In the genomic region with DNA sequence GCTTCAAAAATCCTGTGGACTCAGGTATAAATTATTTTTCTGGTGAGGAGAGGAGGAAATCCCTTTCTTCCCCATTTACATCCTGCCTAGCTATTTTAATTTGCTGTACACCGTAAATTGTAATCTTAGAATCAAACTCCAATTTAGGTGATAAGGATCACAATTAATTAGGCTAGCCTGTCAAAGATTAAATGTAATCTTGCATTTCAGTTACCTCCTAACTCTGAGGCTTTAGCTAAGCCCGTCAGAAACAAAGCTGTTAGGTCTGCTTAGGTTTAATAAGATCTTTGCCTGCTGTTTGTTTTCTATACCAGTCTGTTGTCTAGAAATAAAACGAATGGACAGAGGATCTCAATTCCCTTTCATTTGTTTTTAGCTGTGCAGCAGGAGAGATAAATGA, we compare ENCODE assay signal across 12 cellular contexts. TPM values are rescaled to one million over a fixed set of nuclear protein-coding genes. Genes with fewer than 3 reads are reported as not detected.
DNase-seq lines count a peak whose midpoint lies in the region; ATAC-seq and TF ChIP-seq lines count a peak whose summit lies in the region.
"Had no signal": no experiment of that assay in that cellular context is flagged by ENCODE, and none has a peak within 500 bp of the region (broad histone marks: within the 10 kb centered on the region; RNA-seq: fewer than 3 reads in every experiment).

No MANE protein-coding gene starts in this region.

- H2AFZ ChIP-seq in parathyroid adenoma: peak overlapping the region; percentile 52

- H3K4me1 ChIP-seq in CD4-positive, CD25-positive, alpha-beta regulatory T cell (ENCODE audit: control insufficient read depth, insufficient read depth, low read length, poor library complexity, severe bottlenecking): peaks cover 83% of the 10 kb centered on the region
- H3K4me1 ChIP-seq in esophagus squamous epithelium: peaks cover 20 to 90% (median 59%) of the 10 kb centered on the region in 3 donors
- peaks cover 46% of the 10 kb centered on the region for H3K4me1 ChIP-seq in parathyroid adenoma

- no peaks in the 10 kb centered on the region for H3K36me3 ChIP-seq in CD4-positive, CD25-positive, alpha-beta regulatory T cell (ENCODE audit: control insufficient read depth, insufficient read depth, low read length)
- no peaks in the 10 kb centered on the region for H3K36me3 ChIP-seq in esophagus squamous epithelium
- no peaks in the 10 kb centered on the region for H3K36me3 ChIP-seq in parathyroid adenoma (ENCODE audit: control insufficient read depth, insufficient read depth, low read length)

- H3K4me2 ChIP-seq in parathyroid adenoma (ENCODE audit: low read length): no peak overlapping the region

- no peaks in the 10 kb centered on the region for H3K9me3 ChIP-seq in CD4-positive, CD25-positive, alpha-beta regulatory T cell (ENCODE audit: control insufficient read depth in 2 of 2, low read length in 2 of 2)
- no peaks in the 10 kb centered on the region for H3K9me3 ChIP-seq in esophagus squamous epithelium
- H3K9me3 ChIP-seq in parathyroid adenoma (ENCODE audit: control insufficient read depth, low read length): no peaks in the 10 kb centered on the region

- H3K9me3 Mint-ChIP-seq in CD4-positive, CD25-positive, alpha-beta regulatory T cell: no peaks in the 10 kb centered on the region
- H3K9me3 Mint-ChIP-seq: dendritic cell treated with granulocyte-macrophage colony-stimulating factor and Interleukin-4, amounts not matched to agents 40 ng/mL and 50 ng/mL, for 4 days had no signal

- intact Hi-C loops in esophagus squamous epithelium (cut with DNase I): no loop called here

- peaks cover 16% of the 10 kb centered on the region for H3K79me2 ChIP-seq in parathyroid adenoma

- H3K9ac ChIP-seq in parathyroid adenoma: no peak overlapping the region

- DNase-seq in CD4-positive, CD25-positive, alpha-beta regulatory T cell: no peak
- DNase-seq in NCI-H82 (lab: John Stamatoyannopoulos, UW) (peak; percentile 97), esophagus squamous epithelium (lab: John Stamatoyannopoulos, UW) (no peak), globus pallidus (ENCODE audit: low spot score) (no peak), HEK293T (ENCODE audit: extremely low spot score) (no peak)
- DNase-seq: activated effector memory CD4-positive, alpha-beta T cell treated with anti-CD3 and anti-CD28 coated beads, Interleukin-2, amount 50 U/mL, for 16 hours; NCI-H446 treated with DMSO at 0.1 percent for 48 hours; SIG-M5 had no signal

- H3K4me1 Mint-ChIP-seq in CD4-positive, CD25-positive, alpha-beta regulatory T cell: peaks cover 58 to 90% (median 76%) of the 10 kb centered on the region in 4 donors

- H3K4me3 ChIP-seq in CD4-positive, CD25-positive, alpha-beta regulatory T cell (ENCODE audit: low read depth, low read length): peak overlapping the region; percentile 49
- H3K4me3 ChIP-seq in esophagus squamous epithelium (no peak overlapping the region), parathyroid adenoma (ENCODE audit: low read depth, low read length) (no peak overlapping the region)

- H3K27ac ChIP-seq in CD4-positive, CD25-positive, alpha-beta regulatory T cell (ENCODE audit: insufficient read depth, low read length, poor library complexity, severe bottlenecking): peak overlapping the region; percentile 60
- H3K27ac ChIP-seq in esophagus squamous epithelium (peak overlapping the region in 3 of 4 donors; percentile 61 to 76 (median 72)), parathyroid adenoma (peak overlapping the region; percentile 69)

- POLR2A ChIA-PET in HEK293T (lab: Yijun Ruan, JAX): no interaction called here

- TF ChIP-seq POLR2A in esophagus squamous epithelium (IDR thresholded peaks at IDR 0.05) (no peak), GM18505 (IDR thresholded peaks at IDR 0.05; ENCODE audit: borderline replicate concordance, extremely low read depth, insufficient read depth, insufficient read length) (no peak)

- H3K27me3 ChIP-seq in CD4-positive, CD25-positive, alpha-beta regulatory T cell (ENCODE audit: control insufficient read depth, insufficient read depth, low read length): no peaks in the 10 kb centered on the region
- H3K27me3 ChIP-seq in esophagus squamous epithelium (no peaks in the 10 kb centered on the region), parathyroid adenoma (ENCODE audit: control insufficient read depth, insufficient read depth, low read length) (no peaks in the 10 kb centered on the region)

- peak overlapping the region; percentile 23 to 94 (median 77) for H3K27ac Mint-ChIP-seq in CD4-positive, CD25-positive, alpha-beta regulatory T cell
- H3K27ac Mint-ChIP-seq: dendritic cell treated with granulocyte-macrophage colony-stimulating factor and Interleukin-4, amounts not matched to agents 40 ng/mL and 50 ng/mL, for 4 days had no signal

- peaks cover 13% of the 10 kb centered on the region for H3K36me3 Mint-ChIP-seq in CD4-positive, CD25-positive, alpha-beta regulatory T cell

- peak overlapping the region in 3 of 4 donors; percentile 8 to 45 (median 10) for H3K4me3 Mint-ChIP-seq in CD4-positive, CD25-positive, alpha-beta regulatory T cell
- H3K4me3 Mint-ChIP-seq: dendritic cell treated with granulocyte-macrophage colony-stimulating factor and Interleukin-4, amounts not matched to agents 40 ng/mL and 50 ng/mL, for 4 days had no signal

- CTCF ChIA-PET in HEK293T (lab: Yijun Ruan, JAX): no interaction called here

- no peak for ATAC-seq in CD4-positive, CD25-positive, alpha-beta regulatory T cell (ENCODE audit: low read depth in 2 of 2)
- ATAC-seq in GM18505 (IDR thresholded peaks at IDR 0.05; ENCODE audit: unreplicated experiment) (no peak), HG03045 (IDR thresholded peaks at IDR 0.05; ENCODE audit: unreplicated experiment) (no peak)

- H3K27me3 Mint-ChIP-seq in CD4-positive, CD25-positive, alpha-beta regulatory T cell: no peaks in the 10 kb centered on the region
- H3K27me3 Mint-ChIP-seq: dendritic cell treated with granulocyte-macrophage colony-stimulating factor and Interleukin-4, amounts not matched to agents 40 ng/mL and 50 ng/mL, for 4 days had no signal

- WGBS in esophagus squamous epithelium, 2 donors: 20 to 36% methylated on average over 3 of the region's 3 CpGs

- TF ChIP-seq CTCF in esophagus squamous epithelium (IDR thresholded peaks at IDR 0.05): no peak
- TF ChIP-seq CTCF in parathyroid adenoma (IDR thresholded peaks at IDR 0.05): no peak

TF ChIP-seq in HEK293T, 16 proteins besides CTCF, POLR2A, EP300 and RAD21:
- no peak for TF ChIP-seq L3MBTL2 (conservative IDR thresholded peaks at IDR 0.05)
- no peak for TF ChIP-seq ELF4 (IDR thresholded peaks at IDR 0.05)
- TF ChIP-seq TARDBP (IDR thresholded peaks at IDR 0.05): no peak
- TF ChIP-seq ARNT (IDR thresholded peaks at IDR 0.05): no peak
- TF ChIP-seq SUZ12 (IDR thresholded peaks at IDR 0.05): no peak
- TF ChIP-seq SP1 (IDR thresholded peaks at IDR 0.05): no peak
- TF ChIP-seq, protein P1, sequence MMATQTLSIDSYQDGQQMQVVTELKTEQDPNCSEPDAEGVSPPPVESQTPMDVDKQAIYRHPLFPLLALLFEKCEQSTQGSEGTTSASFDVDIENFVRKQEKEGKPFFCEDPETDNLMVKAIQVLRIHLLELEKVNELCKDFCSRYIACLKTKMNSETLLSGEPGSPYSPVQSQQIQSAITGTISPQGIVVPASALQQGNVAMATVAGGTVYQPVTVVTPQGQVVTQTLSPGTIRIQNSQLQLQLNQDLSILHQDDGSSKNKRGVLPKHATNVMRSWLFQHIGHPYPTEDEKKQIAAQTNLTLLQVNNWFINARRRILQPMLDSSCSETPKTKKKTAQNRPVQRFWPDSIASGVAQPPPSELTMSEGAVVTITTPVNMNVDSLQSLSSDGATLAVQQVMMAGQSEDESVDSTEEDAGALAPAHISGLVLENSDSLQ (IDR thresholded peaks at IDR 0.05): no peak
- TF ChIP-seq CTBP1 (IDR thresholded peaks at IDR 0.05; ENCODE audit: borderline replicate concordance): no peak
- no peak for TF ChIP-seq FOXK2 (IDR thresholded peaks at IDR 0.05)
- no peak for TF ChIP-seq HDGF (IDR thresholded peaks at IDR 0.05; ENCODE audit: borderline replicate concordance)
- no peak for TF ChIP-seq ZNF384 (IDR thresholded peaks at IDR 0.05)
- no peak for TF ChIP-seq FOXA1 (IDR thresholded peaks at IDR 0.05)
- TF ChIP-seq LEF1 (IDR thresholded peaks at IDR 0.05; ENCODE audit: borderline replicate concordance): no peak
- no peak for TF ChIP-seq NFRKB (IDR thresholded peaks at IDR 0.05)
- no peak for TF ChIP-seq BHLHE40 (IDR thresholded peaks at IDR 0.05; ENCODE audit: borderline replicate concordance)
- no peak for TF ChIP-seq FOXM1 (IDR thresholded peaks at IDR 0.05; ENCODE audit: borderline replicate concordance)

RNA-seq across cellular contexts. Expression of gene PIK3R1, which starts 51.5 kb away (rescaled TPM):
- total RNA-seq in CD4-positive, CD25-positive, alpha-beta regulatory T cell: 366 TPM
- polyA plus RNA-seq in CD4-positive, CD25-positive, alpha-beta regulatory T cell: 100 to 1,000 TPM in 2 of 4 donors, 10 to 100 TPM in 2; 75.9 to 127 (median 109) TPM
- 100 to 1,000 TPM in 1 of 4 donors, 10 to 100 TPM in 3; 15.9 to 114 (median 40.8) TPM for total RNA-seq in esophagus squamous epithelium
